In the genomic region with DNA sequence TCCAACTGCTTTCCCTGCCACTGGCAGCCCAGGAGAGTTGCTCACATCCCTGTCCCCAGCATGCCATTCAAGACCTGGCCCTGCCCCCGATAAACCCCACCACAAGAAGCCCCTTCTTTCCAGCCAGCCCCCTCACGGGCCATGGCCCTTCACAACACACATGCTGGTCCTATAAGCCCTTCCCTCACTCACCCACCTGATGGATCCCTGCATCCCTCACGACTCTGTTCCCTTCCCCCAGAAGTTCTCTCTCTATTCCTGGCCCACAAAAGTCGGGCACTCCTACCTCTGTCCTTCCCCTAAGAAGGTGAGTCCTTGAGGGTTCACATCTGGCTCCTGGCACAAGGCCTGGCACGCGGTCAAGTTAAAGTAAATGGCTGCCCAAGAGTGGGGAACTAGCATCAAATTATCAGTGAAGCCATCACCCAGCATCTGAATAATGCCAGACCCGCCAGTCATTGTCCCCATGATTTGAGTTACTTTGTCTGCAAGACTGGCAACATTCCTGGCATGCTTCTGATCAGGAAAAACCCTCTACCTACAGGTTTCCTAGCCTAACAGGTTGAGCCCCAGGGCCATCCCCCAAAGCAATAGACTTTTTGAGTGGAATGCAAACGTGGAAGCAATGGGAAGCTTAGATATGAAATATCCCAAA, we compare ENCODE assay signal across 16 cellular contexts.
DNase-seq lines count a peak whose midpoint lies in the region; ATAC-seq and TF ChIP-seq lines count a peak whose summit lies in the region.
"Had no signal": no experiment of that assay in that cellular context is flagged by ENCODE, and none has a peak within 500 bp of the region (broad histone marks: within the 10 kb centered on the region; RNA-seq: fewer than 3 reads in every experiment).

No MANE protein-coding gene starts in this region.

- BruUV-seq in Calu3 (replicated peaks; lab: Mats Ljungman, UMichigan): no TSS peak

- H3K9me3 ChIP-seq in heart right ventricle (no peaks in the 10 kb centered on the region), neural progenitor cell (ENCODE audit: low read depth) (no peaks in the 10 kb centered on the region)
- H3K9me3 ChIP-seq: BE2C had no signal

- H3K27ac Mint-ChIP-seq in chondrocyte (ENCODE audit: unreplicated experiment) (no peak overlapping the region), neural progenitor cell (peak overlapping the region; percentile 48), Calu3 (ENCODE audit: unreplicated experiment) (no peak overlapping the region)

- intact Hi-C loops in left cardiac atrium (cut with DNase I): no loop called here
- intact Hi-C loops in heart right ventricle (cut with DNase I): loop anchor here in 2 of 10 donors (5.0 to 10.0 kb wide), 2 partner anchors 623 to 670 kb away; no protein-coding TSS in a partner anchor
- intact Hi-C loops in Calu3 (cut with micrococcal nuclease; ENCODE audit: unreplicated experiment): no loop called here

- no peaks in the 10 kb centered on the region for H3K27me3 Mint-ChIP-seq in chondrocyte (ENCODE audit: low read depth)
- H3K27me3 Mint-ChIP-seq in neural progenitor cell (ENCODE audit: insufficient read depth, low read depth): peaks cover 10% of the 10 kb centered on the region
- H3K27me3 Mint-ChIP-seq in Calu3 (ENCODE audit: unreplicated experiment): no peaks in the 10 kb centered on the region

- peaks cover 18% of the 10 kb centered on the region for H4K20me1 ChIP-seq in neural progenitor cell (ENCODE audit: low read depth)

- no peaks in the 10 kb centered on the region for H3K9me3 Mint-ChIP-seq in chondrocyte (ENCODE audit: low read depth)
- H3K9me3 Mint-ChIP-seq in neural progenitor cell: no peaks in the 10 kb centered on the region
- H3K9me3 Mint-ChIP-seq in Calu3 (ENCODE audit: low read depth, unreplicated experiment): no peaks in the 10 kb centered on the region

- DNase-seq in left cardiac atrium: peak; percentile 9
- DNase-seq in heart right ventricle: no peak
- peak; percentile 66 for DNase-seq in chondrocyte (ENCODE audit: low spot score)
- no peak for DNase-seq in neural progenitor cell (ENCODE audit: low spot score)
- no peak for DNase-seq in NCI-H1048 (lab: John Stamatoyannopoulos, UW)
- DNase-seq in activated CD8-positive, alpha-beta memory T cell treated with anti-CD3 and anti-CD28 coated beads, Interleukin-2, amount 50 U/mL, for 4 hours: no peak
- no peak for DNase-seq in Calu3
- DNase-seq: BE2C; DMS153; EL; KBM-7; NCI-H69; NK-92 treated with Interleukin-12 subunit alpha and Interleukin-12 subunit beta, amount 100 ng/mL, for 24 hours; OCI-M1 had no signal

- 92 to 94% methylated on average over 8 of the region's 8 CpGs for WGBS in heart right ventricle, 2 donors

- no peaks in the 10 kb centered on the region for H3K79me2 ChIP-seq in neural progenitor cell (ENCODE audit: low read depth)

- H3K36me3 ChIP-seq in heart right ventricle: peaks cover 0 to 57% (median 4%) of the 10 kb centered on the region in 9 donors
- H3K36me3 ChIP-seq in neural progenitor cell: no peaks in the 10 kb centered on the region
- H3K36me3 ChIP-seq: BE2C had no signal

- H3K27ac ChIP-seq in heart right ventricle (no peak overlapping the region), neural progenitor cell (no peak overlapping the region)
- H3K27ac ChIP-seq: HL-60, RWPE1 had no signal

- H3K4me3 Mint-ChIP-seq in chondrocyte (ENCODE audit: unreplicated experiment) (no peak overlapping the region), neural progenitor cell (no peak overlapping the region), Calu3 (ENCODE audit: low read depth, unreplicated experiment) (no peak overlapping the region)

- H3K9ac ChIP-seq in neural progenitor cell: no peak overlapping the region

- CTCF ChIA-PET in Calu3 (lab: Charles Lee): no interaction called here

- ATAC-seq in left cardiac atrium: no peak
- no peak for ATAC-seq in heart right ventricle

- peaks cover 10% of the 10 kb centered on the region for H3K36me3 Mint-ChIP-seq in chondrocyte (ENCODE audit: low read depth)
- H3K36me3 Mint-ChIP-seq in neural progenitor cell: peaks cover 7% of the 10 kb centered on the region
- peaks cover 9% of the 10 kb centered on the region for H3K36me3 Mint-ChIP-seq in Calu3 (ENCODE audit: insufficient read depth, unreplicated experiment)

- H3K4me1 Mint-ChIP-seq in chondrocyte (ENCODE audit: low read depth) (no peaks in the 10 kb centered on the region), neural progenitor cell (peaks cover 63% of the 10 kb centered on the region), Calu3 (ENCODE audit: low read depth, unreplicated experiment) (peaks cover 8% of the 10 kb centered on the region)

- H3K27me3 ChIP-seq in heart right ventricle: no peaks in the 10 kb centered on the region
- H3K27me3 ChIP-seq in neural progenitor cell: no peaks in the 10 kb centered on the region
- H3K27me3 ChIP-seq: BE2C had no signal

- H3K4me3 ChIP-seq in heart right ventricle (no peak overlapping the region), neural progenitor cell (no peak overlapping the region)

- H3K4me1 ChIP-seq in heart right ventricle (no peaks in the 10 kb centered on the region), neural progenitor cell (peaks cover 46% of the 10 kb centered on the region)
- H3K4me1 ChIP-seq: BE2C had no signal

- no peaks in the 10 kb centered on the region for H3F3A ChIP-seq in neural progenitor cell (ENCODE audit: low read depth)

- no peak overlapping the region for H2AFZ ChIP-seq in neural progenitor cell (replicated peaks)

- no peak overlapping the region for H3K4me2 ChIP-seq in neural progenitor cell

- TF ChIP-seq CTCF in heart right ventricle (IDR thresholded peaks at IDR 0.05) (no peak), chondrocyte (IDR thresholded peaks at IDR 0.05) (no peak), neural progenitor cell (IDR thresholded peaks at IDR 0.05) (no peak), Calu3 (IDR thresholded peaks at IDR 0.05; ENCODE audit: unreplicated experiment) (no peak)

Comparison
In these comparisons a context has a peak if more than half of its experiments do, and no peak if none do; other contexts are left out.
1. DNase-seq: peak in left cardiac atrium (single experiment) and chondrocyte (single experiment); none in heart right ventricle (0 of 2), neural progenitor cell (single experiment), NCI-H1048 (single experiment), activated CD8-positive, alpha-beta memory T cell treated with anti-CD3 and anti-CD28 coated beads, Interleukin-2, amount 50 U/mL, for 4 hours (single experiment) and Calu3 (single experiment).